In the genomic region with DNA sequence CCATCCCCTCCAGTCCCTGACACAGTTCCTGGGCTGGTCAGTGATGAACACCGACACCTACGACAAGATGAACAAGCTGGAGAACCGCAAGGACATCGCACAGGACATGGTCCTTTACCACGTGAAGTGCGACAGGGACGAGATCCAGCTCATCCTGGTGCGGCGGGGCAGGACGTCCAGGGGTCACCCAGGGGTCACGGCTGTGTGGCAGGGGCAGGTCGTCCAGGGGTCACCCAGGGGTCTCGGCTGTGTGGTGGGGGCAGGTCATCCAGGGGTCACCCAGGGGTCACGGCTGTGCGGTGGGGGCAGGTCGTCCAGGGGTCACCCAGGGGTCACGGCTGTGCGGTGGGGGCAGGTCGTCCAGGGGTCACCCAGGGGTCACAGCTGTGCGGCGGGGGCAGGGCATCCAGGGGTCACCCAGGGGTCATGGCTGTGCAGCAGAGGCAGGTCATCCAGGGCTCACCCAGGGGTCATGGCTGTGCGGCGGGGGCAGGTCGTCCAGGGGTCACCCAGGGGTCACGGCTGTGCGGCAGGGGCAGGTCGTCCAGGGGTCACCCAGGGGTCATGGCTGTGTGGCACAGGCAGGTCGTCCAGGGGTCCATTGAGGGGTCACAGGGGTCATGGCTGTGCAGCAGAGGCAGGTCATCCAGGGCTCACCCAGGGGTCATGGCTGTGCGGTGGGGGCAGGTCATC, we compare ENCODE assay signal across 18 cellular contexts. TPM values are rescaled to one million over a fixed set of nuclear protein-coding genes. Genes with fewer than 3 reads are reported as not detected.
"Had no signal": no experiment of that assay in that cellular context is flagged by ENCODE, and none has a peak within 500 bp of the region (broad histone marks: within the 10 kb centered on the region; RNA-seq: fewer than 3 reads in every experiment).

No MANE protein-coding gene starts in this region.

- H2AFZ ChIP-seq: hepatocyte had no signal

- H3K4me1 ChIP-seq: gastroesophageal sphincter had no signal

- DNase-seq: activated CD4-positive, alpha-beta T cell treated with anti-CD3 and anti-CD28 coated beads for 4 hours; activated CD8-positive, alpha-beta T cell treated with anti-CD3 and anti-CD28 coated beads, Interleukin-2, amount 10 ng/mL, durations not matched to agents 7 days and 5 days; effector CD8-positive, alpha-beta T cell; mammary epithelial cell; natural killer cell; occipital lobe; stimulated activated CD4-positive, alpha-beta T cell treated with anti-CD3 and anti-CD28 coated beads, Interleukin-4, amount 100 ng/mL, for 1 hour; stimulated activated CD8-positive, alpha-beta memory T cell treated with anti-CD3 and anti-CD28 coated beads, Interleukin-4, amount 100 ng/mL, for 48 hours; T-helper 1 cell had no signal

- H3K4me3 Mint-ChIP-seq: activated CD8-positive, alpha-beta T cell treated with anti-CD3 and anti-CD28 coated beads, Interleukin-2, amount 10 ng/mL, durations not matched to agents 7 days and 5 days; natural killer cell; stimulated activated naive CD8-positive, alpha-beta T cell treated with anti-CD3 and anti-CD28 coated beads, Interleukin-15, Interleukin-2, amounts not matched to agents 100 ng/mL and 50 ng/mL, for 24 hours had no signal

- H3K4me2 ChIP-seq: hepatocyte had no signal

- H3K36me3 Mint-ChIP-seq: natural killer cell had no signal

- H3K79me2 ChIP-seq: hepatocyte had no signal

- H3K4me3 ChIP-seq: coronary artery, gastroesophageal sphincter, hepatocyte, thoracic aorta had no signal

- H3K36me3 ChIP-seq: gastroesophageal sphincter, thoracic aorta had no signal

- H3K9me3 Mint-ChIP-seq: activated T-helper 2 cell treated with anti-CD3 and anti-CD28 coated beads, Interferon-gamma antibody, Interleukin-2, Interleukin-4, amounts not matched to agents 10 μg/mL and 5 μg/mL and 100 μg/mL, durations not matched to agents 14 hours and 24 hours and 36 hours; stimulated activated naive CD8-positive, alpha-beta T cell treated with anti-CD3 and anti-CD28 coated beads, Interleukin-15, Interleukin-2, amounts not matched to agents 100 ng/mL and 50 ng/mL, for 24 hours had no signal

- H3K27me3 Mint-ChIP-seq: stimulated activated naive CD8-positive, alpha-beta T cell treated with anti-CD3 and anti-CD28 coated beads, Interleukin-15, Interleukin-2, amounts not matched to agents 100 ng/mL and 50 ng/mL, for 24 hours had no signal

- H3K27me3 ChIP-seq: hepatocyte had no signal

- H3K27ac ChIP-seq: coronary artery, epithelial cell of prostate, gastroesophageal sphincter, hepatocyte, thoracic aorta had no signal

- H3K9me3 ChIP-seq: gastroesophageal sphincter, thoracic aorta had no signal

- ATAC-seq: activated CD8-positive, alpha-beta T cell treated with anti-CD3 and anti-CD28 coated beads, Interleukin-2, amount 10 ng/mL, durations not matched to agents 7 days and 5 days; activated naive CD4-positive, alpha-beta T cell treated with anti-CD3 and anti-CD28 coated beads, Interleukin-2, amount 50 U/mL, for 72 hours; gastroesophageal sphincter; natural killer cell had no signal

- H3K4me1 Mint-ChIP-seq: natural killer cell had no signal

- H3K27ac Mint-ChIP-seq: activated CD8-positive, alpha-beta T cell treated with anti-CD3 and anti-CD28 coated beads, Interleukin-2, amount 10 ng/mL, durations not matched to agents 7 days and 5 days; activated naive CD4-positive, alpha-beta T cell treated with anti-CD3 and anti-CD28 coated beads, Interleukin-2, amount 50 U/mL, for 72 hours; activated T-helper 2 cell treated with anti-CD3 and anti-CD28 coated beads, Interferon-gamma antibody, Interleukin-2, Interleukin-4, amounts not matched to agents 10 μg/mL and 5 μg/mL and 100 μg/mL, durations not matched to agents 14 hours and 24 hours and 36 hours; natural killer cell; stimulated activated naive CD8-positive, alpha-beta T cell treated with anti-CD3 and anti-CD28 coated beads, Interleukin-15, Interleukin-2, amounts not matched to agents 100 ng/mL and 50 ng/mL, for 24 hours had no signal

RNA-seq across cellular contexts. Expression of a gene that starts 31.5 kb away (rescaled TPM):
- total RNA-seq: SK-MEL-5 had no signal
- polyA plus RNA-seq: mammary epithelial cell had no signal

RNA-seq across cellular contexts. Expression of a gene that starts 32.1 kb away (rescaled TPM):
- total RNA-seq: SK-MEL-5 had no signal
- polyA plus RNA-seq: mammary epithelial cell had no signal
